ENCODE assay signal across 1 cellular context in the genomic region with DNA sequence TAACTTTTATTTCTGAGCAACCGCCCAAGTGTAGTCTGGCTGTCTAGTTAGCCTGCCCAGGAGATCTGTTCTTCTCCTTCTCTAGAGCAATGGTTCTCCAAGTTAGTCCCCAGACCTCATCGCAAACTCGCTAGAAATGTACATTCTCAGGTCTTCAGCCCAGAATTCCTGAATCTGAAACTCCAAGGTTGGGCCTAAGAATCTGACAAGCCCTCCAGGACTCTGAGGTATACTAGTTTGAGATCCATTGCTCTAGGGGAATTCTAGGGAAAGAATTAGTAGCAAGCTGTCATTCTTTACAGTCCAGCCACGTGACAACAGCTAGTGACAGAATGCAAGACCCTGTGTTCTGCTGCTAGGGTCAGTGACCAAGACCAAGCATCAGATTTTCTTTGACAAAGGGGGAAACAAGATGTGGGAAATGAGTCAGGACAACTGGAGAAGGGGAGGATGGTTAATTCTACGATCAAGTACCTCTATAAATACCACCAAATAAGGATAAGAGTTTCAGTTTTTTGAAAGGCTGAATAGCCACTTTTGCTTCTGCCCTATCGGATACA.
TF ChIP-seq lines count a peak whose summit lies in the region.

No MANE protein-coding gene starts in this region.

TF ChIP-seq in IMR-90, 13 proteins besides CTCF, POLR2A, EP300 and RAD21 (continued from another document):
- TF ChIP-seq, protein P1, sequence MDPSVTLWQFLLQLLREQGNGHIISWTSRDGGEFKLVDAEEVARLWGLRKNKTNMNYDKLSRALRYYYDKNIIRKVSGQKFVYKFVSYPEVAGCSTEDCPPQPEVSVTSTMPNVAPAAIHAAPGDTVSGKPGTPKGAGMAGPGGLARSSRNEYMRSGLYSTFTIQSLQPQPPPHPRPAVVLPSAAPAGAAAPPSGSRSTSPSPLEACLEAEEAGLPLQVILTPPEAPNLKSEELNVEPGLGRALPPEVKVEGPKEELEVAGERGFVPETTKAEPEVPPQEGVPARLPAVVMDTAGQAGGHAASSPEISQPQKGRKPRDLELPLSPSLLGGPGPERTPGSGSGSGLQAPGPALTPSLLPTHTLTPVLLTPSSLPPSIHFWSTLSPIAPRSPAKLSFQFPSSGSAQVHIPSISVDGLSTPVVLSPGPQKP (IDR thresholded peaks at IDR 0.05; ENCODE audit: borderline replicate concordance, low read depth, low read length), result no peak
- TF ChIP-seq NFE2L2 (IDR thresholded peaks at IDR 0.05; ENCODE audit: low read depth, low read length), result no peak
- TF ChIP-seq, protein P2, sequence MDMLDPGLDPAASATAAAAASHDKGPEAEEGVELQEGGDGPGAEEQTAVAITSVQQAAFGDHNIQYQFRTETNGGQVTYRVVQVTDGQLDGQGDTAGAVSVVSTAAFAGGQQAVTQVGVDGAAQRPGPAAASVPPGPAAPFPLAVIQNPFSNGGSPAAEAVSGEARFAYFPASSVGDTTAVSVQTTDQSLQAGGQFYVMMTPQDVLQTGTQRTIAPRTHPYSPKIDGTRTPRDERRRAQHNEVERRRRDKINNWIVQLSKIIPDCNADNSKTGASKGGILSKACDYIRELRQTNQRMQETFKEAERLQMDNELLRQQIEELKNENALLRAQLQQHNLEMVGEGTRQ (IDR thresholded peaks at IDR 0.05; ENCODE audit: low read depth, low read length), result no peak
- no peak for TF ChIP-seq CEBPB (IDR thresholded peaks at IDR 0.05; ENCODE audit: low read depth, low read length)
- TF ChIP-seq MAFK (IDR thresholded peaks at IDR 0.05; ENCODE audit: low read depth, low read length), result no peak
- TF ChIP-seq RFX5 (IDR thresholded peaks at IDR 0.05; ENCODE audit: low read depth, low read length), result no peak
- no peak for TF ChIP-seq FOS (IDR thresholded peaks at IDR 0.05; ENCODE audit: low read depth, low read length)
- no peak for TF ChIP-seq CHD1 (IDR thresholded peaks at IDR 0.05; ENCODE audit: low read depth, low read length)
- no peak for TF ChIP-seq RCOR1 (IDR thresholded peaks at IDR 0.05; ENCODE audit: insufficient replicate concordance, low read length)
- no peak for TF ChIP-seq BHLHE40 (IDR thresholded peaks at IDR 0.05; ENCODE audit: low read depth, low read length)
- no peak for TF ChIP-seq MAZ (IDR thresholded peaks at IDR 0.05; ENCODE audit: borderline replicate concordance, low read depth, low read length)
